ENCODE assay signal across 16 cellular contexts in genomic region chr1:109272831-109273547, GRCh38. TPM values are rescaled to one million over a fixed set of nuclear protein-coding genes. Genes with fewer than 3 reads are reported as not detected.
DNase-seq lines count a peak whose midpoint lies in the region; ATAC-seq and TF ChIP-seq lines count a peak whose summit lies in the region.
"Had no signal": no experiment of that assay in that cellular context is flagged by ENCODE, and none has a peak within 500 bp of the region (broad histone marks: within the 10 kb centered on the region; RNA-seq: fewer than 3 reads in every experiment).

No MANE protein-coding gene starts in this region.

- H3K36me3 Mint-ChIP-seq in WTC11: peaks cover 9% of the 10 kb centered on the region
- H3K36me3 Mint-ChIP-seq: natural killer cell treated with Interleukin-12 subunit alpha and Interleukin-12 subunit beta and Interleukin-15 and Interleukin-18, amount 100 ng/mL, for 72 hours had no signal

- peaks cover 23 to 62% (median 44%) of the 10 kb centered on the region in 3 donors for H3K4me1 ChIP-seq in esophagus squamous epithelium

- H3K9me3 ChIP-seq in esophagus squamous epithelium: no peaks in the 10 kb centered on the region

- WGBS in esophagus squamous epithelium, 2 donors: 20% methylated on average over 1 of the region's 16 CpGs; no CpG with 5 or more reads in 1 of the 2 donors

- DNase-seq in H7: peak; percentile 69
- DNase-seq in RWPE1 (ENCODE audit: low spot score): peak; percentile 68
- no peak for DNase-seq in esophagus squamous epithelium (lab: John Stamatoyannopoulos, UW)
- DNase-seq in retinal pigment epithelial cell (ENCODE audit: low read depth): no peak
- DNase-seq in AG20443 (ENCODE audit: low spot score): no peak
- DNase-seq in NCI-H2081 (lab: John Stamatoyannopoulos, UW): no peak
- DNase-seq in WTC11 (ENCODE audit: low spot score): no peak
- DNase-seq: activated CD4-positive, alpha-beta T cell treated with anti-CD3 and anti-CD28 coated beads for 48 hours; effector CD8-positive, alpha-beta T cell; H9; NCI-H1694; SIG-M5 had no signal

- no peak overlapping the region for H3K4me3 Mint-ChIP-seq in WTC11
- H3K4me3 Mint-ChIP-seq: activated naive CD8-positive, alpha-beta T cell; B cell; H9; natural killer cell treated with Interleukin-12 subunit alpha and Interleukin-12 subunit beta and Interleukin-15 and Interleukin-18, amount 100 ng/mL, for 72 hours had no signal

- H3K36me3 ChIP-seq in H7 (replicated peaks; ENCODE audit: control insufficient read depth, insufficient read depth, low read length) (no peaks in the 10 kb centered on the region; the same call in none of the 2 replicates), esophagus squamous epithelium (peaks cover 0 to 57% (median 8%) of the 10 kb centered on the region in 3 donors)

- intact Hi-C loops in esophagus squamous epithelium (cut with DNase I): no loop called here

- ATAC-seq in GM19351 (IDR thresholded peaks at IDR 0.05; ENCODE audit: unreplicated experiment) (no peak), WTC11 (no peak)
- ATAC-seq: natural killer cell treated with Interleukin-12 subunit alpha and Interleukin-12 subunit beta and Interleukin-15 and Interleukin-18, amount 100 ng/mL, for 72 hours had no signal

- POLR2A ChIA-PET in RWPE1 (lab: Yijun Ruan, JAX; ENCODE audit: low non-redundant PET): interaction anchor here (0.8 kb wide), 1 partner anchor 13 kb away, joined by 3 read pairs; no protein-coding TSS in a partner anchor
- POLR2A ChIA-PET in WTC11 (lab: Charles Lee): interaction anchor here (1.1 kb wide), 1 partner anchor 34 kb away, joined by 3 read pairs; no protein-coding TSS in a partner anchor

- H3K27me3 ChIP-seq in H7 (ENCODE audit: control insufficient read depth, insufficient read depth, low read length) (no peaks in the 10 kb centered on the region), esophagus squamous epithelium (no peaks in the 10 kb centered on the region)

- H3K4me3 ChIP-seq in H7 (ENCODE audit: insufficient read depth, low read depth, low read length) (no peak overlapping the region), esophagus squamous epithelium (peak overlapping the region in 2 of 4 donors; percentile 26 to 43), retinal pigment epithelial cell (ENCODE audit: low read length) (no peak overlapping the region)

- no peaks in the 10 kb centered on the region for H3K27me3 Mint-ChIP-seq in WTC11 (ENCODE audit: low read depth)
- H3K27me3 Mint-ChIP-seq: activated naive CD8-positive, alpha-beta T cell; B cell; natural killer cell treated with Interleukin-12 subunit alpha and Interleukin-12 subunit beta and Interleukin-15 and Interleukin-18, amount 100 ng/mL, for 72 hours had no signal

- TF ChIP-seq CTCF in RWPE1 (conservative IDR thresholded peaks at IDR 0.05; ENCODE audit: low read depth) (no peak), esophagus squamous epithelium (IDR thresholded peaks at IDR 0.05) (no peak), retinal pigment epithelial cell (conservative IDR thresholded peaks at IDR 0.05; ENCODE audit: low read depth, low read length) (peak; percentile 4), WTC11 (IDR thresholded peaks at IDR 0.05) (no peak)

- H3K27ac Mint-ChIP-seq in WTC11: no peak overlapping the region
- H3K27ac Mint-ChIP-seq: activated naive CD8-positive, alpha-beta T cell; B cell; natural killer cell treated with Interleukin-12 subunit alpha and Interleukin-12 subunit beta and Interleukin-15 and Interleukin-18, amount 100 ng/mL, for 72 hours had no signal

- CTCF ChIA-PET in RWPE1 (lab: Yijun Ruan, JAX): interaction anchor here (0.8 to 1.5 kb wide), 2 partner anchors 9 to 125 kb away, joined by 3 to 7 read pairs; partner anchors contain the start of gene SORT1
- CTCF ChIA-PET in WTC11 (lab: Charles Lee): interaction anchor here (0.9 to 1.9 kb wide), 3 partner anchors 9 to 260 kb away, joined by 3 to 6 read pairs (median 5); partner anchors contain the start of gene PSRC1

- H3K4me1 Mint-ChIP-seq in WTC11: peaks cover 26% of the 10 kb centered on the region
- H3K4me1 Mint-ChIP-seq: B cell had no signal

- H3K9me3 Mint-ChIP-seq in WTC11: no peaks in the 10 kb centered on the region
- H3K9me3 Mint-ChIP-seq: H9; natural killer cell treated with Interleukin-12 subunit alpha and Interleukin-12 subunit beta and Interleukin-15 and Interleukin-18, amount 100 ng/mL, for 72 hours had no signal

- H3K27ac ChIP-seq in RWPE1 (peak overlapping the region; percentile 89), esophagus squamous epithelium (peak overlapping the region; percentile 85 to 93 (median 88))

- TF ChIP-seq POLR2A in esophagus squamous epithelium (IDR thresholded peaks at IDR 0.05): no peak

TF ChIP-seq in WTC11, 78 proteins besides CTCF, POLR2A, EP300 and RAD21 (continues in another document):
- TF ChIP-seq ETV6 (CRISPR knock-in tag; IDR thresholded peaks at IDR 0.05) (no peak), MXD4 (CRISPR knock-in tag; IDR thresholded peaks at IDR 0.05; ENCODE audit: borderline replicate concordance) (no peak), STAT6 (CRISPR knock-in tag; conservative IDR thresholded peaks at IDR 0.05; ENCODE audit: low read depth) (no peak), ESRRA (CRISPR knock-in tag; IDR thresholded peaks at IDR 0.05; ENCODE audit: borderline replicate concordance) (no peak), AFF4 (CRISPR knock-in tag; IDR thresholded peaks at IDR 0.05; ENCODE audit: borderline replicate concordance) (no peak), TEAD1 (CRISPR knock-in tag; IDR thresholded peaks at IDR 0.05) (no peak), MAX (CRISPR knock-in tag; IDR thresholded peaks at IDR 0.05) (no peak), MYBL2 (CRISPR knock-in tag; IDR thresholded peaks at IDR 0.05) (no peak)

RNA-seq across cellular contexts. Expression of gene PSRC1, which starts 10.0 kb away (rescaled TPM):
- 112 and 141 TPM in 2 replicates for total RNA-seq in H7 (2014; rRNA removed; shearing (Covaris generic))
- total RNA-seq in esophagus squamous epithelium (10 to 100 TPM in 1 of 4 donors, 1 to 10 TPM in 3; 2.3 to 13.1 (median 8.7) TPM), WTC11 (2021) (56.9 to 68.4 TPM (median 64.1 TPM) in 3 replicates)
- total RNA-seq: B cell had no signal

RNA-seq across cellular contexts. Expression of gene CELSR2, which starts 23.6 kb away (rescaled TPM):
- total RNA-seq in H7 (2014; rRNA removed; shearing (Covaris generic)): 7.8 and 11.0 TPM in 2 replicates
- total RNA-seq in esophagus squamous epithelium (10 to 100 TPM; 23.4 to 57.2 (median 39.9) TPM), WTC11 (2021) (26.8 to 31.3 TPM (median 28.2 TPM) in 3 replicates)

RNA-seq across cellular contexts. Expression of gene MYBPHL, which starts 33.8 kb away (rescaled TPM):
- total RNA-seq in H7 (2014; rRNA removed; shearing (Covaris generic)): not detected in 2 replicates
- total RNA-seq in esophagus squamous epithelium (not detected), WTC11 (2021) (0.23 to 1.2 TPM (median 0.94 TPM) in 3 replicates)
- total RNA-seq: B cell; natural killer cell treated with Interleukin-12 subunit alpha and Interleukin-12 subunit beta and Interleukin-15 and Interleukin-18, amount 100 ng/mL, for 72 hours had no signal

RNA-seq across cellular contexts. Expression of gene SARS1, which starts 59.3 kb away (rescaled TPM):
- total RNA-seq in H7 (2014; rRNA removed; shearing (Covaris generic)): 270 TPM in 2 replicates
- 100 to 1,000 TPM in 3 of 4 donors, 10 to 100 TPM in 1; 85.8 to 150 (median 134) TPM for total RNA-seq in esophagus squamous epithelium
- 126 to 149 TPM (median 129 TPM) in 3 replicates for total RNA-seq in WTC11 (2021)

Comparison
In these comparisons a context has a peak if more than half of its experiments do, and no peak if none do; other contexts are left out.
1. DNase-seq: peak in H7 (single experiment) and RWPE1 (single experiment); none in esophagus squamous epithelium (single experiment), retinal pigment epithelial cell (single experiment), AG20443 (single experiment), NCI-H2081 (0 of 2) and WTC11 (single experiment).